Comparison of ENCODE assay signal across 9 cellular contexts in the genomic region with DNA sequence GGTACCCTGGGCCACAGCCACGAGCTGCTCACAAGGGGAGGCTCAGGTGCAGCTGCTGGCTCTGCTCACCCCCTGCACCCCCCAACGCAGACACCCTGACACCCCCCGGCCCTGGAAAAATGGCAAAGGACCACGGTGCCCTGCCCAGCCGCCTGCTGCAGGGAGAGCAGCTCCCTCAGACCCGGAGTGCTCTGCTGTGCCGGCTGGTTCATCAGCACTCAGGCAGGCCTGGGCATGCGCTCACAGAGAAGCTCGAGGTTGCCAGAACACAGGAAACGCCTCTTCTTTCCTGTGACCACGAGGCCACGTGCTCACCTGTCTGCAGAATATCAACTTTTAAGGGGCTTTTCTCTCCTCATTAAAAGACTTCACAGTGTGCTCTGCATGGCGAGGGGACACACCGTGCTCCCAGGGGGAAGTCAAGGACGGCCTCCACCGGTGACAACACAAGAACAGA. TPM values are rescaled to one million over a fixed set of nuclear protein-coding genes. Genes with fewer than 3 reads are reported as not detected.
DNase-seq lines count a peak whose midpoint lies in the region; ATAC-seq, FAIRE-seq and TF ChIP-seq lines count a peak whose summit lies in the region.
"Had no signal": no experiment of that assay in that cellular context is flagged by ENCODE, and none has a peak within 500 bp of the region (broad histone marks: within the 10 kb centered on the region; RNA-seq: fewer than 3 reads in every experiment).

No MANE protein-coding gene starts in this region.

- no peak overlapping the region for H3K27ac Mint-ChIP-seq in CD4-positive, alpha-beta T cell

- H3K4me1 Mint-ChIP-seq in CD4-positive, alpha-beta T cell (ENCODE audit: low read depth) = no peaks in the 10 kb centered on the region
- H3K4me1 Mint-ChIP-seq: brain had no signal

- TF ChIP-seq CTCF in CD4-positive, alpha-beta T cell (IDR thresholded peaks at IDR 0.05) = no peak
- TF ChIP-seq CTCF in left lung (IDR thresholded peaks at IDR 0.05) (no peak), vagina (IDR thresholded peaks at IDR 0.05) (no peak)

- peak overlapping the region; percentile 59 for H3K27ac ChIP-seq in CD4-positive, alpha-beta T cell (ENCODE audit: low read depth, low read length)
- H3K27ac ChIP-seq in left lung (no peak overlapping the region), small intestine (ENCODE audit: low read depth in 1 of 2, low read length in 1 of 2) (no peak overlapping the region), vagina (no peak overlapping the region)

- peaks cover 11% of the 10 kb centered on the region for H3K27me3 ChIP-seq in CD4-positive, alpha-beta T cell (ENCODE audit: control insufficient read depth, insufficient read depth, low read length)
- H3K27me3 ChIP-seq in left lung (peaks cover 12 to 28% of the 10 kb centered on the region in 2 donors), small intestine (ENCODE audit: control insufficient read depth in 2 of 2, insufficient read depth in 2 of 2, low read length in 2 of 2) (peaks cover 8 to 18% of the 10 kb centered on the region in 2 donors), vagina (no peaks in the 10 kb centered on the region)

- H3K4me1 ChIP-seq in left lung = peaks cover 0 to 10% of the 10 kb centered on the region in 2 donors
- no peaks in the 10 kb centered on the region for H3K4me1 ChIP-seq in small intestine (ENCODE audit: control insufficient read depth in 2 of 2, insufficient read depth in 1 of 2, low read depth in 1 of 2, low read length in 1 of 2)
- peaks cover 10% of the 10 kb centered on the region for H3K4me1 ChIP-seq in vagina

- intact Hi-C loops in CD4-positive, alpha-beta T cell (cut with DNase I, micrococcal nuclease) = loop anchor here (1.0 to 5.0 kb wide), 2 partner anchors 129 to 134 kb away; partner anchors contain the start of gene C1orf159 (in 1 of the 2)
- intact Hi-C loops in left lung (cut with DNase I) = no loop called here
- intact Hi-C loops in vagina (cut with DNase I) = no loop called here

- peaks cover 24% of the 10 kb centered on the region for H3K36me3 Mint-ChIP-seq in CD4-positive, alpha-beta T cell (ENCODE audit: low read depth)

- no peaks in the 10 kb centered on the region for H3K27me3 Mint-ChIP-seq in CD4-positive, alpha-beta T cell

- CTCF ChIA-PET in CD4-positive, alpha-beta T cell (lab: Charles Lee) = interaction anchor here (1.0 to 2.9 kb wide), 2 partner anchors 129 to 187 kb away, joined by 3 to 9 read pairs; no protein-coding TSS in a partner anchor

- no peak overlapping the region for H3K4me3 Mint-ChIP-seq in CD4-positive, alpha-beta T cell
- H3K4me3 Mint-ChIP-seq: brain had no signal

- FAIRE-seq in small intestine (lab: Jason Lieb, UNC) = no peak

- no peaks in the 10 kb centered on the region for H3K9me3 Mint-ChIP-seq in CD4-positive, alpha-beta T cell
- H3K9me3 Mint-ChIP-seq: brain had no signal

- POLR2A ChIA-PET in CD4-positive, alpha-beta T cell (lab: Charles Lee) = interaction anchor here (1.0 kb wide), 1 partner anchor 129 kb away, joined by 3 read pairs; no protein-coding TSS in a partner anchor

- DNase-seq in CD4-positive, alpha-beta T cell = peak in 9 of 10 experiments; percentile 40 to 75 (median 60)
- DNase-seq in activated CD4-positive, alpha-beta T cell treated with anti-CD3 and anti-CD28 coated beads, Interleukin-2, amount 50 U/mL, for 4 hours = peak; percentile 53 to 60
- DNase-seq in left lung (no peak), small intestine (no peak), vagina (ENCODE audit: extremely low spot score in 2 of 2) (no peak), midbrain (lab: John Stamatoyannopoulos, UW) (no peak)

- H3K36me3 ChIP-seq in left lung (peaks cover 0 to 42% of the 10 kb centered on the region in 2 donors), small intestine (ENCODE audit: control insufficient read depth in 2 of 2, insufficient read depth in 2 of 2, low read length in 2 of 2) (peaks cover 3 to 11% of the 10 kb centered on the region in 2 donors), vagina (peaks cover 0 to 27% of the 10 kb centered on the region in 2 donors)

- no peak for ATAC-seq in CD4-positive, alpha-beta T cell (ENCODE audit: poor library complexity)
- ATAC-seq in HG03520 (IDR thresholded peaks at IDR 0.05; ENCODE audit: unreplicated experiment) = peak; percentile 73
- peak; percentile 32 for ATAC-seq in left lung
- ATAC-seq in HG03159 (IDR thresholded peaks at IDR 0.05; ENCODE audit: unreplicated experiment) = no peak

- H3K9me3 ChIP-seq in CD4-positive, alpha-beta T cell (ENCODE audit: control insufficient read depth, low read length) = no peaks in the 10 kb centered on the region
- no peaks in the 10 kb centered on the region for H3K9me3 ChIP-seq in left lung
- no peaks in the 10 kb centered on the region for H3K9me3 ChIP-seq in small intestine (ENCODE audit: control insufficient read depth, low read depth)
- H3K9me3 ChIP-seq in vagina = no peaks in the 10 kb centered on the region

- H3K4me3 ChIP-seq in left lung (no peak overlapping the region), small intestine (ENCODE audit: low read depth in 1 of 2, low read length in 2 of 2) (no peak overlapping the region), vagina (no peak overlapping the region)

- no peak for TF ChIP-seq POLR2A in vagina (IDR thresholded peaks at IDR 0.05)

- 61 to 80% (median 68%) methylated on average over 16 of the region's 16 CpGs for WGBS in small intestine, 3 donors

RNA-seq across cellular contexts. Expression of gene C1QTNF12, which starts 4.3 kb away (rescaled TPM):
- total RNA-seq in CD4-positive, alpha-beta T cell = 1 to 10 TPM; 3.4 to 4.8 TPM
- total RNA-seq in left lung (1 to 10 TPM; 1.2 to 2.2 TPM), vagina (not detected)
- 100 to 1,000 TPM in 2 of 3 donors, 10 to 100 TPM in 1; 10.6 to 203 (median 157) TPM for polyA plus RNA-seq in small intestine

RNA-seq across cellular contexts. Expression of gene B3GALT6, which starts 18.8 kb away (rescaled TPM):
- 1 to 10 TPM; 4.9 to 5.1 TPM for total RNA-seq in CD4-positive, alpha-beta T cell
- total RNA-seq in left lung (10 to 100 TPM; 12.6 to 25.2 TPM), vagina (11.0 TPM)
- polyA plus RNA-seq in small intestine = 10 to 100 TPM in 1 of 3 donors, 1 to 10 TPM in 2; 2.7 to 10.2 (median 3.5) TPM

RNA-seq across cellular contexts. Expression of gene SDF4, which starts 19.1 kb away (rescaled TPM):
- 10 to 100 TPM; 66.3 to 71.0 TPM for total RNA-seq in CD4-positive, alpha-beta T cell
- total RNA-seq in left lung (100 to 1,000 TPM; 152 to 166 TPM), vagina (74.2 TPM)
- 100 to 1,000 TPM in 2 of 3 donors, 10 to 100 TPM in 1; 91.2 to 170 (median 132) TPM for polyA plus RNA-seq in small intestine

RNA-seq across cellular contexts. Expression of gene UBE2J2, which starts 22.8 kb away (rescaled TPM):
- 10 to 100 TPM; 41.4 to 41.5 TPM for total RNA-seq in CD4-positive, alpha-beta T cell
- total RNA-seq in left lung (10 to 100 TPM; 42.8 to 53.1 TPM), vagina (56.7 TPM)
- 10 to 100 TPM; 56.2 to 67.0 (median 65.1) TPM for polyA plus RNA-seq in small intestine

RNA-seq across cellular contexts. Expression of gene SCNN1D, which starts 29.4 kb away (rescaled TPM):
- total RNA-seq in CD4-positive, alpha-beta T cell = 10 to 100 TPM; 12.0 to 13.3 TPM
- 1 to 10 TPM; 2.1 to 4.3 TPM for total RNA-seq in left lung
- polyA plus RNA-seq in small intestine = 10 to 100 TPM in 2 of 3 donors, 1 to 10 TPM in 1; 6.5 to 37.1 (median 27.8) TPM
- 8.6 TPM for total RNA-seq in vagina

Comparison
In these comparisons a context has a peak if more than half of its experiments do, and no peak if none do; other contexts are left out.
1. ATAC-seq: peak in HG03520 (single experiment) and left lung (single experiment); none in CD4-positive, alpha-beta T cell (single experiment) and HG03159 (single experiment).
2. DNase-seq: peak in CD4-positive, alpha-beta T cell (9 of 10) and activated CD4-positive, alpha-beta T cell treated with anti-CD3 and anti-CD28 coated beads, Interleukin-2, amount 50 U/mL, for 4 hours (2 of 2); none in left lung (0 of 2), small intestine (single experiment), vagina (0 of 2) and midbrain (single experiment).
3. intact Hi-C loops: an anchor here in CD4-positive, alpha-beta T cell (1.0 to 5.0 kb wide); none called in left lung and vagina.